ENCODE assay signal across 1 cellular context in genomic region chr9:133134419-133135190, GRCh38.
TF ChIP-seq lines count a peak whose summit lies in the region.

No MANE protein-coding gene starts in this region.

TF ChIP-seq in IMR-90, 13 proteins besides CTCF, POLR2A, EP300 and RAD21 (continued from another document):
- no peak for TF ChIP-seq MAFK (IDR thresholded peaks at IDR 0.05; ENCODE audit: low read depth, low read length)
- TF ChIP-seq CEBPB (IDR thresholded peaks at IDR 0.05; ENCODE audit: low read depth, low read length): no peak
- no peak for TF ChIP-seq RFX5 (IDR thresholded peaks at IDR 0.05; ENCODE audit: low read depth, low read length)
- no peak for TF ChIP-seq MAZ (IDR thresholded peaks at IDR 0.05; ENCODE audit: borderline replicate concordance, low read depth, low read length)
- no peak for TF ChIP-seq ELK1 (IDR thresholded peaks at IDR 0.05; ENCODE audit: borderline replicate concordance, low read depth, low read length)
- no peak for TF ChIP-seq NFE2L2 (IDR thresholded peaks at IDR 0.05; ENCODE audit: low read depth, low read length)
- TF ChIP-seq FOS (IDR thresholded peaks at IDR 0.05; ENCODE audit: low read depth, low read length): no peak
